Comparison of ENCODE assay signal across 1 cellular context in the genomic region with DNA sequence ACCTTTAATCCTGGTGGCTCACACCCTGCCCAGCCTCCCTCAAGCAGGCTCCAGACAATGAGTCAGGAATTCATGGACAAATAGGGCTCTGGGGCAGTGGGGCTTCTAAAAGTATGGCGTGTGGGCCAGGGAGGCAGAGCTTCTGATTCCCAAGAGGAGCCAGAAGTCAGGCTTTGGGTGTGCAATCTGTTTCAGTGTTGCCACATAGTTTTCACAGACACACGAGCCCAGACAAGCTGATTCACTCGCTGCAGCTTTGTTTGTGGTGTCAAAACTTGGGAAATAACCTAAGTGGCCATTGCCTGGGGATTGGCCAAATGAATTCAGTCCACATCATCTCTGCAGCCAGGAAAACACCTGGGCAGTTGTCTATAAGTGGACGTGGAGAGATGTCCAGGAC.
A peak's percentile ranks its signal among the peaks of the same experiment; 100 is the strongest.
TF ChIP-seq lines count a peak whose summit lies in the region.

No MANE protein-coding gene starts in this region.

TF ChIP-seq in HepG2, 621 proteins besides CTCF, POLR2A, EP300 and RAD21 (continued from another document):
- TF ChIP-seq, protein P1, sequence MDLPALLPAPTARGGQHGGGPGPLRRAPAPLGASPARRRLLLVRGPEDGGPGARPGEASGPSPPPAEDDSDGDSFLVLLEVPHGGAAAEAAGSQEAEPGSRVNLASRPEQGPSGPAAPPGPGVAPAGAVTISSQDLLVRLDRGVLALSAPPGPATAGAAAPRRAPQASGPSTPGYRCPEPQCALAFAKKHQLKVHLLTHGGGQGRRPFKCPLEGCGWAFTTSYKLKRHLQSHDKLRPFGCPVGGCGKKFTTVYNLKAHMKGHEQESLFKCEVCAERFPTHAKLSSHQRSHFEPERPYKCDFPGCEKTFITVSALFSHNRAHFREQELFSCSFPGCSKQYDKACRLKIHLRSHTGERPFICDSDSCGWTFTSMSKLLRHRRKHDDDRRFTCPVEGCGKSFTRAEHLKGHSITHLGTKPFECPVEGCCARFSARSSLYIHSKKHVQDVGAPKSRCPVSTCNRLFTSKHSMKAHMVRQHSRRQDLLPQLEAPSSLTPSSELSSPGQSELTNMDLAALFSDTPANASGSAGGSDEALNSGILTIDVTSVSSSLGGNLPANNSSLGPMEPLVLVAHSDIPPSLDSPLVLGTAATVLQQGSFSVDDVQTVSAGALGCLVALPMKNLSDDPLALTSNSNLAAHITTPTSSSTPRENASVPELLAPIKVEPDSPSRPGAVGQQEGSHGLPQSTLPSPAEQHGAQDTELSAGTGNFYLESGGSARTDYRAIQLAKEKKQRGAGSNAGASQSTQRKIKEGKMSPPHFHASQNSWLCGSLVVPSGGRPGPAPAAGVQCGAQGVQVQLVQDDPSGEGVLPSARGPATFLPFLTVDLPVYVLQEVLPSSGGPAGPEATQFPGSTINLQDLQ (CRISPR knock-in tag; IDR thresholded peaks at IDR 0.05): no peak
- TF ChIP-seq ZBTB38 (CRISPR knock-in tag; IDR thresholded peaks at IDR 0.05) (no peak), ZNF143 (CRISPR knock-in tag; IDR thresholded peaks at IDR 0.05) (no peak), RBM22 (optimal IDR thresholded peaks at IDR 0.05; ENCODE audit: low read length) (peak; percentile 28), FOXP1 (IDR thresholded peaks at IDR 0.05) (no peak), FOXP1 (CRISPR knock-in tag; IDR thresholded peaks at IDR 0.05) (no peak), KDM4B (CRISPR knock-in tag; IDR thresholded peaks at IDR 0.05) (no peak), NFATC3 (CRISPR knock-in tag; IDR thresholded peaks at IDR 0.05) (0 out of 2 replicates have a peak, but pooled peaks have one; percentile 33), XBP1 (CRISPR knock-in tag; IDR thresholded peaks at IDR 0.05) (no peak), ZFP36L1 (CRISPR knock-in tag; IDR thresholded peaks at IDR 0.05) (no peak), NONO (IDR thresholded peaks at IDR 0.05) (no peak), NONO (CRISPR knock-in tag; conservative IDR thresholded peaks at IDR 0.05) (no peak), MZF1 (CRISPR knock-in tag; IDR thresholded peaks at IDR 0.05; ENCODE audit: borderline replicate concordance) (peak; percentile 99), ZNF232 (CRISPR knock-in tag; IDR thresholded peaks at IDR 0.05; ENCODE audit: borderline replicate concordance) (no peak), ZNF138 (CRISPR knock-in tag; IDR thresholded peaks at IDR 0.05; ENCODE audit: low read depth) (no peak), ZNF782 (CRISPR knock-in tag; IDR thresholded peaks at IDR 0.05; ENCODE audit: borderline replicate concordance) (no peak), ZNF879 (CRISPR knock-in tag; IDR thresholded peaks at IDR 0.05) (no peak), KMT2A (CRISPR knock-in tag; IDR thresholded peaks at IDR 0.05) (0 out of 2 replicates have a peak, but pooled peaks have one; percentile 9), TARDBP (CRISPR knock-in tag; IDR thresholded peaks at IDR 0.05) (no peak), ZNF607 (CRISPR knock-in tag; IDR thresholded peaks at IDR 0.05; ENCODE audit: borderline replicate concordance) (no peak), KDM3A (CRISPR knock-in tag; IDR thresholded peaks at IDR 0.05; ENCODE audit: low read depth) (no peak), CEBPG (CRISPR knock-in tag; IDR thresholded peaks at IDR 0.05) (peak; percentile 71)
- TF ChIP-seq, protein P2, sequence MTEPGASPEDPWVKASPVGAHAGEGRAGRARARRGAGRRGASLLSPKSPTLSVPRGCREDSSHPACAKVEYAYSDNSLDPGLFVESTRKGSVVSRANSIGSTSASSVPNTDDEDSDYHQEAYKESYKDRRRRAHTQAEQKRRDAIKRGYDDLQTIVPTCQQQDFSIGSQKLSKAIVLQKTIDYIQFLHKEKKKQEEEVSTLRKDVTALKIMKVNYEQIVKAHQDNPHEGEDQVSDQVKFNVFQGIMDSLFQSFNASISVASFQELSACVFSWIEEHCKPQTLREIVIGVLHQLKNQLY (CRISPR knock-in tag; IDR thresholded peaks at IDR 0.05): no peak
- TF ChIP-seq, protein P3, sequence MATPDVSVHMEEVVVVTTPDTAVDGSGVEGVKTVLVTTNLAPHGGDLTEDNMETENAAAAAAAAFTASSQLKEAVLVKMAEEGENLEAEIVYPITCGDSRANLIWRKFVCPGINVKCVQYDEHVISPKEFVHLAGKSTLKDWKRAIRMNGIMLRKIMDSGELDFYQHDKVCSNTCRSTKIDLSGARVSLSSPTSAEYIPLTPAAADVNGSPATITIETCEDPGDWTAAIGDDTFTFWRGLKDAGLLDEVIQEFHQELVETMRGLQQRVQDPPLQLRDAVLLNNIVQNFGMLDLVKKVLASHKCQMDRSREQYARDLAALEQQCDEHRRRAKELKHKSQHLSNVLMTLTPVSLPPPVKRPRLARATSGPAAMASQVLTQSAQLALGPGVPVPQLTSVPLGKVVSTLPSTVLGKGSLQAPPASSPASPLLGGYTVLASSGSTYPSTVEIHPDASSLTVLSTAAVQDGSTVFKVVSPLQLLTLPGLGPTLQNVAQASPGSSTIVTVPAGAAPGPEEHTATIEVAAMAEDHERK (CRISPR knock-in tag; IDR thresholded peaks at IDR 0.05; ENCODE audit: low read depth): no peak
- TF ChIP-seq, protein P4, sequence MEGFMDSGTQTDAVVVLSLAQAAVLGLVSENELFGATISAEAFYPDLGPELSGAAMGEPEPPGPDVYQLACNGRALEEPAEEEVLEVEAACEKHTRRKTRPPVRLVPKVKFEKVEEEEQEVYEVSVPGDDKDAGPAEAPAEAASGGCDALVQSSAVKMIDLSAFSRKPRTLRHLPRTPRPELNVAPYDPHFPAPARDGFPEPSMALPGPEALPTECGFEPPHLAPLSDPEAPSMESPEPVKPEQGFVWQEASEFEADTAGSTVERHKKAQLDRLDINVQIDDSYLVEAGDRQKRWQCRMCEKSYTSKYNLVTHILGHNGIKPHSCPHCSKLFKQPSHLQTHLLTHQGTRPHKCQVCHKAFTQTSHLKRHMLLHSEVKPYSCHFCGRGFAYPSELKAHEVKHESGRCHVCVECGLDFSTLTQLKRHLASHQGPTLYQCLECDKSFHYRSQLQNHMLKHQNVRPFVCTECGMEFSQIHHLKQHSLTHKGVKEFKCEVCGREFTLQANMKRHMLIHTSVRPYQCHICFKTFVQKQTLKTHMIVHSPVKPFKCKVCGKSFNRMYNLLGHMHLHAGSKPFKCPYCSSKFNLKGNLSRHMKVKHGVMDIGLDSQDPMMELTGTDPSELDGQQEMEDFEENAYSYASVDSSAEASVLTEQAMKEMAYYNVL (CRISPR knock-in tag; IDR thresholded peaks at IDR 0.05; ENCODE audit: borderline replicate concordance): no peak
- TF ChIP-seq, protein P5, sequence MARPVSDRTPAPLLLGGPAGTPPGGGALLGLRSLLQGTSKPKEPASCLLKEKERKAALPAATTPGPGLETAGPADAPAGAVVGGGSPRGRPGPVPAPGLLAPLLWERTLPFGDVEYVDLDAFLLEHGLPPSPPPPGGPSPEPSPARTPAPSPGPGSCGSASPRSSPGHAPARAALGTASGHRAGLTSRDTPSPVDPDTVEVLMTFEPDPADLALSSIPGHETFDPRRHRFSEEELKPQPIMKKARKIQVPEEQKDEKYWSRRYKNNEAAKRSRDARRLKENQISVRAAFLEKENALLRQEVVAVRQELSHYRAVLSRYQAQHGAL (CRISPR knock-in tag; IDR thresholded peaks at IDR 0.05; ENCODE audit: not compliant biosample characterization): no peak
- TF ChIP-seq, protein P6, sequence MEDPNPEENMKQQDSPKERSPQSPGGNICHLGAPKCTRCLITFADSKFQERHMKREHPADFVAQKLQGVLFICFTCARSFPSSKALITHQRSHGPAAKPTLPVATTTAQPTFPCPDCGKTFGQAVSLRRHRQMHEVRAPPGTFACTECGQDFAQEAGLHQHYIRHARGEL (CRISPR knock-in tag; IDR thresholded peaks at IDR 0.05): no peak
- TF ChIP-seq, protein P7, sequence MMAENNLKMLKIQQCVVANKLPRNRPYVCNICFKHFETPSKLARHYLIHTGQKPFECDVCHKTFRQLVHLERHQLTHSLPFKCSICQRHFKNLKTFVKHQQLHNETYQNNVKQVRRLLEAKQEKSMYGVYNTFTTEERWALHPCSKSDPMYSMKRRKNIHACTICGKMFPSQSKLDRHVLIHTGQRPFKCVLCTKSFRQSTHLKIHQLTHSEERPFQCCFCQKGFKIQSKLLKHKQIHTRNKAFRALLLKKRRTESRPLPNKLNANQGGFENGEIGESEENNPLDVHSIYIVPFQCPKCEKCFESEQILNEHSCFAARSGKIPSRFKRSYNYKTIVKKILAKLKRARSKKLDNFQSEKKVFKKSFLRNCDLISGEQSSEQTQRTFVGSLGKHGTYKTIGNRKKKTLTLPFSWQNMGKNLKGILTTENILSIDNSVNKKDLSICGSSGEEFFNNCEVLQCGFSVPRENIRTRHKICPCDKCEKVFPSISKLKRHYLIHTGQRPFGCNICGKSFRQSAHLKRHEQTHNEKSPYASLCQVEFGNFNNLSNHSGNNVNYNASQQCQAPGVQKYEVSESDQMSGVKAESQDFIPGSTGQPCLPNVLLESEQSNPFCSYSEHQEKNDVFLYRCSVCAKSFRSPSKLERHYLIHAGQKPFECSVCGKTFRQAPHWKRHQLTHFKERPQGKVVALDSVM (CRISPR knock-in tag; IDR thresholded peaks at IDR 0.05): no peak
- TF ChIP-seq, protein P8, sequence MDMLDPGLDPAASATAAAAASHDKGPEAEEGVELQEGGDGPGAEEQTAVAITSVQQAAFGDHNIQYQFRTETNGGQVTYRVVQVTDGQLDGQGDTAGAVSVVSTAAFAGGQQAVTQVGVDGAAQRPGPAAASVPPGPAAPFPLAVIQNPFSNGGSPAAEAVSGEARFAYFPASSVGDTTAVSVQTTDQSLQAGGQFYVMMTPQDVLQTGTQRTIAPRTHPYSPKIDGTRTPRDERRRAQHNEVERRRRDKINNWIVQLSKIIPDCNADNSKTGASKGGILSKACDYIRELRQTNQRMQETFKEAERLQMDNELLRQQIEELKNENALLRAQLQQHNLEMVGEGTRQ (IDR thresholded peaks at IDR 0.05; ENCODE audit: low read depth, low read length): 0 out of 2 replicates have a peak, but pooled peaks have one; percentile 7
- TF ChIP-seq, protein P8 (CRISPR knock-in tag; IDR thresholded peaks at IDR 0.05; ENCODE audit: borderline replicate concordance): no peak
- TF ChIP-seq, protein P9, sequence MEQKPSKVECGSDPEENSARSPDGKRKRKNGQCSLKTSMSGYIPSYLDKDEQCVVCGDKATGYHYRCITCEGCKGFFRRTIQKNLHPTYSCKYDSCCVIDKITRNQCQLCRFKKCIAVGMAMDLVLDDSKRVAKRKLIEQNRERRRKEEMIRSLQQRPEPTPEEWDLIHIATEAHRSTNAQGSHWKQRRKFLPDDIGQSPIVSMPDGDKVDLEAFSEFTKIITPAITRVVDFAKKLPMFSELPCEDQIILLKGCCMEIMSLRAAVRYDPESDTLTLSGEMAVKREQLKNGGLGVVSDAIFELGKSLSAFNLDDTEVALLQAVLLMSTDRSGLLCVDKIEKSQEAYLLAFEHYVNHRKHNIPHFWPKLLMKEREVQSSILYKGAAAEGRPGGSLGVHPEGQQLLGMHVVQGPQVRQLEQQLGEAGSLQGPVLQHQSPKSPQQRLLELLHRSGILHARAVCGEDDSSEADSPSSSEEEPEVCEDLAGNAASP (CRISPR knock-in tag; IDR thresholded peaks at IDR 0.05; ENCODE audit: borderline replicate concordance): no peak
- TF ChIP-seq, protein P10, sequence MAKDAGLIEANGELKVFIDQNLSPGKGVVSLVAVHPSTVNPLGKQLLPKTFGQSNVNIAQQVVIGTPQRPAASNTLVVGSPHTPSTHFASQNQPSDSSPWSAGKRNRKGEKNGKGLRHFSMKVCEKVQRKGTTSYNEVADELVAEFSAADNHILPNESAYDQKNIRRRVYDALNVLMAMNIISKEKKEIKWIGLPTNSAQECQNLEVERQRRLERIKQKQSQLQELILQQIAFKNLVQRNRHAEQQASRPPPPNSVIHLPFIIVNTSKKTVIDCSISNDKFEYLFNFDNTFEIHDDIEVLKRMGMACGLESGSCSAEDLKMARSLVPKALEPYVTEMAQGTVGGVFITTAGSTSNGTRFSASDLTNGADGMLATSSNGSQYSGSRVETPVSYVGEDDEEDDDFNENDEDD (CRISPR knock-in tag; IDR thresholded peaks at IDR 0.05; ENCODE audit: borderline replicate concordance): no peak
- TF ChIP-seq, protein P11, sequence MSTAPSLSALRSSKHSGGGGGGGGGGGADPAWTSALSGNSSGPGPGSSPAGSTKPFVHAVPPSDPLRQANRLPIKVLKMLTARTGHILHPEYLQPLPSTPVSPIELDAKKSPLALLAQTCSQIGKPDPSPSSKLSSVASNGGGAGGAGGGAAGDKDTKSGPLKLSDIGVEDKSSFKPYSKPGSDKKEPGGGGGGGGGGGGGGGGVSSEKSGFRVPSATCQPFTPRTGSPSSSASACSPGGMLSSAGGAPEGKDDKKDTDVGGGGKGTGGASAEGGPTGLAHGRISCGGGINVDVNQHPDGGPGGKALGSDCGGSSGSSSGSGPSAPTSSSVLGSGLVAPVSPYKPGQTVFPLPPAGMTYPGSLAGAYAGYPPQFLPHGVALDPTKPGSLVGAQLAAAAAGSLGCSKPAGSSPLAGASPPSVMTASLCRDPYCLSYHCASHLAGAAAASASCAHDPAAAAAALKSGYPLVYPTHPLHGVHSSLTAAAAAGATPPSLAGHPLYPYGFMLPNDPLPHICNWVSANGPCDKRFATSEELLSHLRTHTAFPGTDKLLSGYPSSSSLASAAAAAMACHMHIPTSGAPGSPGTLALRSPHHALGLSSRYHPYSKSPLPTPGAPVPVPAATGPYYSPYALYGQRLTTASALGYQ (CRISPR knock-in tag; IDR thresholded peaks at IDR 0.05): no peak
- TF ChIP-seq, protein P12, sequence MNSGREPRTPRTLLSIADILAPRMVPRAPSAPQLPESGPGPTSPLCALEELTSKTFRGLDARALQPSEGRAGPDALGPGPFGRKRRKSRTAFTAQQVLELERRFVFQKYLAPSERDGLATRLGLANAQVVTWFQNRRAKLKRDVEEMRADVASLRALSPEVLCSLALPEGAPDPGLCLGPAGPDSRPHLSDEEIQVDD (CRISPR knock-in tag; IDR thresholded peaks at IDR 0.05; ENCODE audit: borderline replicate concordance): no peak
TF ChIP-seq in HepG2: peak in this region for 19.
